ENCODE assay signal across 8 cellular contexts in the genomic region with DNA sequence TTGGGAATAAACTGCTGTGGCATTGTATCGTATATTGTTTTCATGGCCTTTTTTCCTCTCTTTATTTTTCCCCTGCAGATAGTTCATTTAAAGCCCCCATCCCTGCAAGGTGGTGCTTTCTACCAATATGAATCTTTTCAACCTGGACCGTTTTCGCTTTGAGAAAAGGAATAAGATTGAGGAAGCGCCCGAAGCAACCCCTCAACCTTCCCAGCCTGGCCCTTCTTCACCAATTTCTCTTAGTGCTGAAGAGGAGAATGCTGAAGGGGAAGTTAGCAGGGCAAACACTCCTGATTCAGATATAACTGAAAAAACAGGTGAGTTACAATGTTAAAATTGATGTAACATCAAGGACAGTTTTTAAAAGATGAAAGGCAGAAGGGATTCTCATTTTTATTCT. TPM values are rescaled to one million over a fixed set of nuclear protein-coding genes. Genes with fewer than 3 reads are reported as not detected.
DNase-seq lines count a peak whose midpoint lies in the region; ATAC-seq, FAIRE-seq and TF ChIP-seq lines count a peak whose summit lies in the region.

No MANE protein-coding gene starts in this region.

- peak overlapping the region; percentile 97 to 100 for H3K4me3 Mint-ChIP-seq in activated T-cell treated with anti-CD3 and anti-CD28 coated beads, Interleukin-2, amount 50 U/mL, for 72 hours
- H3K4me3 Mint-ChIP-seq in activated naive CD8-positive, alpha-beta T cell treated with anti-CD3 and anti-CD28 coated beads for 36 hours, result peak overlapping the region; percentile 97

- no peak for TF ChIP-seq CTCF in kidney (IDR thresholded peaks at IDR 0.05; ENCODE audit: borderline replicate concordance, extremely low read depth, insufficient read depth)
- TF ChIP-seq CTCF in tibial artery (IDR thresholded peaks at IDR 0.05), result no peak

- DNase-seq in activated T-cell treated with anti-CD3 and anti-CD28 coated beads, Interleukin-2, amount 50 U/mL, for 72 hours, result no peak
- no peak for DNase-seq in activated T-cell treated with anti-CD3 and anti-CD28 coated beads, Interleukin-2, amount 50 U/mL, for 1 hour
- DNase-seq in activated naive CD8-positive, alpha-beta T cell treated with anti-CD3 and anti-CD28 coated beads for 36 hours, result no peak
- DNase-seq in kidney (no peak), tibial artery (no peak), activated gamma-delta T cell treated with Interleukin-2 at 50 U/mL for 16 hours (no peak), HPDE6-E6E7 (ENCODE audit: extremely low spot score) (no peak)
- no peak for DNase-seq in effector CD4-positive, alpha-beta T cell

- peaks cover under 1 to 1% of the 10 kb centered on the region in 2 donors for H3K36me3 ChIP-seq in kidney (ENCODE audit: control insufficient read depth in 1 of 2, insufficient read depth in 2 of 2, low read length in 2 of 2)
- H3K36me3 ChIP-seq in tibial artery, result peaks cover 12 to 24% (median 16%) of the 10 kb centered on the region in 3 donors

- H3K4me3 ChIP-seq in kidney (ENCODE audit: low read length in 2 of 2) (peak overlapping the region; percentile 94 to 99), tibial artery (peak overlapping the region; percentile 86 to 95)

- no peak for ATAC-seq in activated T-cell treated with anti-CD3 and anti-CD28 coated beads, Interleukin-2, amount 50 U/mL, for 72 hours (replicated peaks in 1 of 2)

- H3K9ac ChIP-seq in kidney (ENCODE audit: low read length in 2 of 2), result peak overlapping the region; percentile 77 to 96

- no peaks in the 10 kb centered on the region for H3K27me3 Mint-ChIP-seq in activated T-cell treated with anti-CD3 and anti-CD28 coated beads, Interleukin-2, amount 50 U/mL, for 72 hours (ENCODE audit: low read depth)
- H3K27me3 Mint-ChIP-seq in activated naive CD8-positive, alpha-beta T cell treated with anti-CD3 and anti-CD28 coated beads for 36 hours, result no peaks in the 10 kb centered on the region

- no peaks in the 10 kb centered on the region for H3K9me3 Mint-ChIP-seq in activated T-cell treated with anti-CD3 and anti-CD28 coated beads, Interleukin-2, amount 50 U/mL, for 72 hours
- peaks cover under 1% of the 10 kb centered on the region for H3K9me3 Mint-ChIP-seq in activated naive CD8-positive, alpha-beta T cell treated with anti-CD3 and anti-CD28 coated beads for 36 hours

- H3K27me3 ChIP-seq in tibial artery, result no peaks in the 10 kb centered on the region

- H3K27ac Mint-ChIP-seq in activated T-cell treated with anti-CD3 and anti-CD28 coated beads, Interleukin-2, amount 50 U/mL, for 72 hours, result peak overlapping the region; percentile 100
- H3K27ac Mint-ChIP-seq in activated naive CD8-positive, alpha-beta T cell treated with anti-CD3 and anti-CD28 coated beads for 36 hours, result peak overlapping the region; percentile 100

- intact Hi-C loops in kidney (cut with DNase I) (no loop called here), tibial artery (cut with DNase I; ENCODE audit: low total_unique reads) (no loop called here)

- H3K9me3 ChIP-seq in kidney (ENCODE audit: control insufficient read depth in 1 of 2, low read length in 2 of 2) (no peaks in the 10 kb centered on the region), tibial artery (no peaks in the 10 kb centered on the region)

- no peak for FAIRE-seq in kidney (lab: Jason Lieb, UNC)

- peaks cover 51% of the 10 kb centered on the region for H3K4me1 Mint-ChIP-seq in activated T-cell treated with anti-CD3 and anti-CD28 coated beads, Interleukin-2, amount 50 U/mL, for 72 hours (ENCODE audit: low read depth)
- peaks cover 32% of the 10 kb centered on the region for H3K4me1 Mint-ChIP-seq in activated naive CD8-positive, alpha-beta T cell treated with anti-CD3 and anti-CD28 coated beads for 36 hours

- H3K27ac ChIP-seq in kidney (ENCODE audit: low read depth in 2 of 2, low read length in 2 of 2) (no peak overlapping the region), tibial artery (peak overlapping the region; percentile 92 to 95)

- H3K36me3 Mint-ChIP-seq in activated T-cell treated with anti-CD3 and anti-CD28 coated beads, Interleukin-2, amount 50 U/mL, for 72 hours (ENCODE audit: insufficient read depth in 2 of 2), result peaks cover 5 to 28% of the 10 kb centered on the region in 2 donors
- H3K36me3 Mint-ChIP-seq in activated naive CD8-positive, alpha-beta T cell treated with anti-CD3 and anti-CD28 coated beads for 36 hours, result peaks cover 36% of the 10 kb centered on the region

- H3K4me1 ChIP-seq in kidney (ENCODE audit: control insufficient read depth in 1 of 2, insufficient read depth in 1 of 2, low read depth in 1 of 2, low read length in 2 of 2) (peaks cover 8 to 9% of the 10 kb centered on the region in 2 donors), tibial artery (peaks cover 0 to 19% (median 13%) of the 10 kb centered on the region in 4 donors)

RNA-seq across cellular contexts. Expression of a gene that starts 0.6 kb away (rescaled TPM):
- total RNA-seq in activated T-cell treated with anti-CD3 and anti-CD28 coated beads, Interleukin-2, amount 50 U/mL, for 72 hours, result 10 to 100 TPM; 33.6 to 44.5 TPM
- 10 to 100 TPM; 33.5 to 35.4 TPM for total RNA-seq in activated naive CD8-positive, alpha-beta T cell treated with anti-CD3 and anti-CD28 coated beads for 36 hours
- total RNA-seq in kidney, result 28.9 TPM
- polyA plus RNA-seq in kidney (ENCODE audit: insufficient read depth, low read depth, low replicate concordance), result 7.4 TPM

Comparison
In these comparisons a context has a peak if more than half of its experiments do, and no peak if none do; other contexts are left out.
1. H3K27ac ChIP-seq: peak in tibial artery (2 of 2); none in kidney (0 of 2).